In the genomic region with DNA sequence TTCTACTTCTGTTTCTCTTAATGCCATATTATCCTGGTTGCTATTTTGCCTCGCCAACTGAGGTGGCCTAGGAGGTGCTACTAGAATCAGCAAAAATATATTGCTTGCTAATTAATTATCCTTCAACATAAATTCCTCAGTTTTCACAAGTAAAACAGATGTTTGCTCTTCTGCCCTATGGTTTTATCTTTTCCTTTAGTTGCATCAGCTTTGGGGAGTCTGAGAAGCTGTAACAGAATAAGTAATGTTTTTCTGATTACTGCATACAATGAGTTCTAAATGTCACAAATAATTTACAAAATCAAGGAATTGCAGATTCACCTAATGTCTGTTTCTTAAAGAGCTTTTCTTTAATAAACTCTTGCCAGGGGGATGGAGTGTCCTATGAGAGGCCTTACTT, we compare ENCODE assay signal across 20 cellular contexts. TPM values are rescaled to one million over a fixed set of nuclear protein-coding genes. Genes with fewer than 3 reads are reported as not detected.
A peak's percentile ranks its signal among the peaks of the same experiment; 100 is the strongest.
DNase-seq lines count a peak whose midpoint lies in the region; ATAC-seq, FAIRE-seq and TF ChIP-seq lines count a peak whose summit lies in the region.
"Had no signal": no experiment of that assay in that cellular context is flagged by ENCODE, and none has a peak within 500 bp of the region (broad histone marks: within the 10 kb centered on the region; RNA-seq: fewer than 3 reads in every experiment).

No MANE protein-coding gene starts in this region.

- no peak for TF ChIP-seq POLR2A in K562 (conservative IDR thresholded peaks at IDR 0.05)

- 80% methylated on average over 1 of the region's 1 CpG for WGBS in K562 (ENCODE audit: insufficient coverage, low coverage, missing lambda C conversion rate)

- peak; percentile 6 for DNase-seq in AG10803 (ENCODE audit: low read depth)
- DNase-seq in OCI-M1 (lab: John Stamatoyannopoulos, UW): peak; percentile 45
- no peak for DNase-seq in K562 (ENCODE audit: extremely low read depth in 1 of 4, low spot score in 3 of 4)
- DNase-seq in fibroblast of villous mesenchyme (ENCODE audit: low read depth): peak; percentile 38
- DNase-seq in H4 (ENCODE audit: low spot score): no peak
- DNase-seq in D341Med (ENCODE audit: low spot score): no peak
- no peak for DNase-seq in activated naive CD4-positive, alpha-beta T cell treated with Interleukin-2 at 50 U/mL for 16 hours
- DNase-seq: 8988T; BE2C; C1 segment of cervical spinal cord; CD4-positive, CD25-positive, alpha-beta regulatory T cell; CD8-positive, alpha-beta memory T cell; COR-L47 had no signal

- intact Hi-C loops in K562 (cut with micrococcal nuclease): no loop called here

- no peaks in the 10 kb centered on the region for H3K9me3 ChIP-seq in K562 (replicated peaks; ENCODE audit: control insufficient read depth, insufficient read depth, low read depth, low read length)
- H3K9me3 ChIP-seq: BE2C had no signal

- no peaks in the 10 kb centered on the region for H3K9me1 ChIP-seq in K562 (ENCODE audit: control insufficient read depth, insufficient read depth, low read length)

- no peaks in the 10 kb centered on the region for H3K36me3 ChIP-seq in K562 (ENCODE audit: control insufficient read depth, insufficient read depth, low read length)
- H3K36me3 ChIP-seq: BE2C had no signal

- no peak for TF ChIP-seq EP300 in K562 (IDR thresholded peaks at IDR 0.05; ENCODE audit: low read length)

- no peak for TF ChIP-seq RAD21 in K562 (CRISPR knock-in tag; conservative IDR thresholded peaks at IDR 0.05 in 1 of 2, IDR thresholded peaks at IDR 0.05 in 1 of 2)

- BruUV-seq in K562 (replicated peaks; lab: Mats Ljungman, UMichigan): no TSS peak

- H3K4me3 ChIP-seq in AG10803 (ENCODE audit: low read length) (no peak overlapping the region), K562 (no peak overlapping the region), fibroblast of villous mesenchyme (ENCODE audit: low read depth, low read length) (no peak overlapping the region)

- no peaks in the 10 kb centered on the region for H3K27me3 ChIP-seq in K562 (ENCODE audit: control insufficient read depth in 2 of 2, insufficient read depth in 2 of 2, low read length in 2 of 2)
- H3K27me3 ChIP-seq: BE2C had no signal

- no peak overlapping the region for H3K9ac ChIP-seq in K562 (ENCODE audit: insufficient read depth in 1 of 2, low read depth in 2 of 2, low read length in 2 of 2)

- in situ Hi-C loops in K562 (cut with MboI): no loop called here

- FAIRE-seq in K562 (lab: Jason Lieb, UNC): no peak
- FAIRE-seq: D721Med, G401.6, GM12891, GM19239, H54 had no signal

- ATAC-seq in K562 (no peak), HG02852 (IDR thresholded peaks at IDR 0.05; ENCODE audit: unreplicated experiment) (no peak)

- CTCF ChIA-PET in K562 (lab: Yijun Ruan, JAX; ENCODE audit: low intra/inter-chr PET ratio): no interaction called here

- TF ChIP-seq CTCF in AG10803 (conservative IDR thresholded peaks at IDR 0.05; ENCODE audit: low read length) (no peak), K562 (IDR thresholded peaks at IDR 0.05 in 2 of 3, conservative IDR thresholded peaks at IDR 0.05 in 1 of 3; ENCODE audit: insufficient read depth in 2 of 3, low read depth in 1 of 3, low read length in 3 of 3) (no peak), fibroblast of villous mesenchyme (IDR thresholded peaks at IDR 0.05; ENCODE audit: insufficient read depth, low read depth, low read length) (no peak)

- H3K4me2 ChIP-seq in K562 (ENCODE audit: insufficient read depth, low read length): no peak overlapping the region

- no peaks in the 10 kb centered on the region for H4K20me1 ChIP-seq in K562 (replicated peaks; ENCODE audit: control insufficient read depth, insufficient read depth, low read length)

- H3K27ac ChIP-seq in K562 (ENCODE audit: extremely low read depth, low read depth, low read length): no peak overlapping the region
- H3K27ac ChIP-seq: HL-60 had no signal

- H2AFZ ChIP-seq in K562 (ENCODE audit: low read depth, low read length): no peak overlapping the region

- H3K4me1 ChIP-seq in K562 (replicated peaks in 1 of 2; ENCODE audit: control insufficient read depth in 2 of 2, insufficient read depth in 2 of 2, low read length in 2 of 2): peaks cover 6 to 14% of the 10 kb centered on the region in 2 experiments

- peaks cover 55% of the 10 kb centered on the region for H3K79me2 ChIP-seq in K562 (ENCODE audit: control insufficient read depth, insufficient read depth, low read length)

- POLR2A ChIA-PET in K562 (lab: Yijun Ruan, JAX): no interaction called here

TF ChIP-seq in K562, 482 proteins besides CTCF, POLR2A, EP300 and RAD21 (continues in another document):
- TF ChIP-seq CEBPG (CRISPR knock-in tag; IDR thresholded peaks at IDR 0.05): peak; percentile 26; the same call in 1 of the 2 replicates
- peak in 1 of 2 experiments; percentile 80; a peak in 2 of 4 replicates for TF ChIP-seq CEBPG (tag; conservative IDR thresholded peaks at IDR 0.05 in 1 of 2, IDR thresholded peaks at IDR 0.05 in 1 of 2)
- no peak for TF ChIP-seq TFAM (CRISPR knock-in tag; conservative IDR thresholded peaks at IDR 0.05)
- no peak for TF ChIP-seq ZNF232 (CRISPR knock-in tag; IDR thresholded peaks at IDR 0.05)
- TF ChIP-seq, protein P1, sequence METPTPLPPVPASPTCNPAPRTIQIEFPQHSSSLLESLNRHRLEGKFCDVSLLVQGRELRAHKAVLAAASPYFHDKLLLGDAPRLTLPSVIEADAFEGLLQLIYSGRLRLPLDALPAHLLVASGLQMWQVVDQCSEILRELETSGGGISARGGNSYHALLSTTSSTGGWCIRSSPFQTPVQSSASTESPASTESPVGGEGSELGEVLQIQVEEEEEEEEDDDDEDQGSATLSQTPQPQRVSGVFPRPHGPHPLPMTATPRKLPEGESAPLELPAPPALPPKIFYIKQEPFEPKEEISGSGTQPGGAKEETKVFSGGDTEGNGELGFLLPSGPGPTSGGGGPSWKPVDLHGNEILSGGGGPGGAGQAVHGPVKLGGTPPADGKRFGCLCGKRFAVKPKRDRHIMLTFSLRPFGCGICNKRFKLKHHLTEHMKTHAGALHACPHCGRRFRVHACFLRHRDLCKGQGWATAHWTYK (CRISPR knock-in tag; IDR thresholded peaks at IDR 0.05): no peak
- TF ChIP-seq, protein P2, sequence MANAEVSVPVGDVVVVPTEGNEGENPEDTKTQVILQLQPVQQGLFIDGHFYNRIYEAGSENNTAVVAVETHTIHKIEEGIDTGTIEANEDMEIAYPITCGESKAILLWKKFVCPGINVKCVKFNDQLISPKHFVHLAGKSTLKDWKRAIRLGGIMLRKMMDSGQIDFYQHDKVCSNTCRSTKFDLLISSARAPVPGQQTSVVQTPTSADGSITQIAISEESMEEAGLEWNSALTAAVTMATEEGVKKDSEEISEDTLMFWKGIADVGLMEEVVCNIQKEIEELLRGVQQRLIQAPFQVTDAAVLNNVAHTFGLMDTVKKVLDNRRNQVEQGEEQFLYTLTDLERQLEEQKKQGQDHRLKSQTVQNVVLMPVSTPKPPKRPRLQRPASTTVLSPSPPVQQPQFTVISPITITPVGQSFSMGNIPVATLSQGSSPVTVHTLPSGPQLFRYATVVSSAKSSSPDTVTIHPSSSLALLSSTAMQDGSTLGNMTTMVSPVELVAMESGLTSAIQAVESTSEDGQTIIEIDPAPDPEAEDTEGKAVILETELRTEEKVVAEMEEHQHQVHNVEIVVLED (CRISPR knock-in tag; IDR thresholded peaks at IDR 0.05): no peak
- TF ChIP-seq, protein P3, sequence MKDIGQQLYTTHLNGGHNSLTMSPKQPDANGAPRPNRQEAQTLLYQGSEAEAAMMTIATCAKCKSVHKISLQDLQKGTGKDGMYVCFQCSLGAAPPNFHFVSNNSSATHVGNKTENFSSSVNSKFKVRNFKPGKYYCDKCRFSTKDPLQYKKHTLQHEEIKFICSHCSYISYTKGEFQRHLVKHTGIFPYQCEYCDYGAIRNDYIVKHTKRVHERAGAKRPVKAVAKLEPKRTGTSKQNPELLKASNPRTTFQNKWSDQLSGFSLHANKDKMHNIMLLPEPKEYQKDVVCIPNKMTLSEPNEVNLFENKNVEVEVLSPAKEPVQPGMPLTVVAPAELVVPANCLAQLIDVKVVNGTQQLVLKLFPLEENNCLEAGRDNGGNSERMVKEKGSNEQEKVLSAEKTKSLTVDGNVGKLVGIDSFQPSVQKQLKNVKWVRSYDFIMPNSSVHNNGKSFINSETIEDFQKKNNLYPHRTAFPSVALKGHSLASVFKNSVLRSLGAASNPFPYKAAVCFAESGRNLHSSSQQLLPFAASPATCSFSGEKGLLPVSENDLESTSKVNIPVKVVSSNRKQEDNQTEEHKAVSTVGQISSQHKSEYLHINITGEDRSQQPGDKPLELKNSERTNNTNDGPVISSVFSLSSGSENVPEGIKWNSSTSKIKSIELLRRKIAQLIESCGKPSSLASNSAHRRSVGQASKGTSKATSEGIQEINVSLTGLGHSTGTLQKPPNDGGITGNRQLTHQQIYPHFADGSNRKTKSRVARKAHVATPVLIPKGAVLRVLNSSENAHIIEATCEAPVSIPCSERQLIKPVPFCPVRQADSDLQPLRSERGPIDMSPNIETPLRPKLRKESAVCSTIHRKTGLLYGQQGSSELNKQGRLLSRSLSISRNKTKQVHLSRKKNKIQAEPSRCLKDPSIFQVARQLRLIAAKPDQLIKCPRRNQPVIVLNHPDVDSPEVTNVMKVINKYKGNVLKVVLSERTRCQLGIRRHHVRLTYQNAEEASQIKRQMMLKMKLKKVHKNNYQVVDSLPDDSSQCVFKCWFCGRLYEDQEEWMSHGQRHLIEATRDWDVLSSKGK (CRISPR knock-in tag; IDR thresholded peaks at IDR 0.05): no peak
- no peak for TF ChIP-seq ELF2 (CRISPR knock-in tag; IDR thresholded peaks at IDR 0.05)
- TF ChIP-seq ZNF444 (CRISPR knock-in tag; IDR thresholded peaks at IDR 0.05): no peak

RNA-seq across cellular contexts. Expression of a gene that starts 36.7 kb away (rescaled TPM):
- 22.0 and 32.1 TPM in 2 replicates for total RNA-seq in K562 (2011; cell fraction: chromatin; rRNA removed; ENCODE audit: low replicate concordance)
- 12.3 and 22.5 TPM in 2 replicates for total RNA-seq in K562 (2011; cell fraction: nucleolus; rRNA removed)
- 24.6 and 32.9 TPM in 2 replicates for total RNA-seq in K562 (2011; cell fraction: nucleoplasm; rRNA removed)
- total RNA-seq in K562 (2014; rRNA removed) (18.7 and 20.1 TPM in 2 replicates), K562 (2014; rRNA removed; fragmentation: Illumina TruSeq; extraction: Trizol) (25.3 and 28.2 TPM in 2 replicates), K562 (2015; rRNA removed; fragmentation: Illumina TruSeq; extraction: Trizol) (24.2 and 24.3 TPM in 2 replicates), K562 (2021) (19.5 and 22.8 TPM in 2 replicates), fibroblast of villous mesenchyme (53.1 and 118 TPM in 2 replicates)
- polyA plus RNA-seq in K562 (2011; rRNA removed) (16.3 and 17.4 TPM in 2 replicates), K562 (2014; fragmentation: Illumina TruSeq; extraction: Trizol) (21.0 and 24.9 TPM in 2 replicates), K562 (2014; fragmentation: Nextera tagmentation; extraction: Ambion mirVana) (1 to 10 TPM; 8.5 to 8.6 TPM), K562 (2014; rRNA removed) (21.0 and 23.8 TPM in 2 replicates)
- polyA plus RNA-seq in K562 (2011; cell fraction: cytosol; rRNA removed): 8.8 and 13.0 TPM in 2 replicates
- polyA plus RNA-seq in K562 (2011; cell fraction: nucleus; rRNA removed): 11.8 and 16.0 TPM in 2 replicates
- 11.1 and 14.0 TPM in 2 replicates for polyA plus RNA-seq in K562 (2012)
- 23.2 and 28.7 TPM in 2 replicates for polyA minus RNA-seq in K562 (2011; rRNA and poly(A)+ RNA removed)
- polyA minus RNA-seq in K562 (2011; cell fraction: cytosol; rRNA and poly(A)+ RNA removed): 14.6 and 17.6 TPM in 2 replicates
- 29.1 and 49.5 TPM in 2 replicates for polyA minus RNA-seq in K562 (2011; cell fraction: nucleus; rRNA and poly(A)+ RNA removed)
- total RNA-seq in H4 (2014; rRNA removed; shearing (Covaris generic)): 24.4 and 31.2 TPM in 2 replicates
- total RNA-seq: CD4-positive, CD25-positive, alpha-beta regulatory T cell; CD8-positive, alpha-beta memory T cell had no signal
- polyA plus RNA-seq: CD4-positive, CD25-positive, alpha-beta regulatory T cell; CD8-positive, alpha-beta memory T cell had no signal

Comparison
In these comparisons a context has a peak if more than half of its experiments do, and no peak if none do; other contexts are left out.
1. DNase-seq: peak in AG10803 (single experiment), OCI-M1 (single experiment) and fibroblast of villous mesenchyme (single experiment); none in K562 (0 of 4), H4 (single experiment), D341Med (single experiment) and activated naive CD4-positive, alpha-beta T cell treated with Interleukin-2 at 50 U/mL for 16 hours (single experiment).